Comparison of ENCODE assay signal across 8 cellular contexts in the genomic region with DNA sequence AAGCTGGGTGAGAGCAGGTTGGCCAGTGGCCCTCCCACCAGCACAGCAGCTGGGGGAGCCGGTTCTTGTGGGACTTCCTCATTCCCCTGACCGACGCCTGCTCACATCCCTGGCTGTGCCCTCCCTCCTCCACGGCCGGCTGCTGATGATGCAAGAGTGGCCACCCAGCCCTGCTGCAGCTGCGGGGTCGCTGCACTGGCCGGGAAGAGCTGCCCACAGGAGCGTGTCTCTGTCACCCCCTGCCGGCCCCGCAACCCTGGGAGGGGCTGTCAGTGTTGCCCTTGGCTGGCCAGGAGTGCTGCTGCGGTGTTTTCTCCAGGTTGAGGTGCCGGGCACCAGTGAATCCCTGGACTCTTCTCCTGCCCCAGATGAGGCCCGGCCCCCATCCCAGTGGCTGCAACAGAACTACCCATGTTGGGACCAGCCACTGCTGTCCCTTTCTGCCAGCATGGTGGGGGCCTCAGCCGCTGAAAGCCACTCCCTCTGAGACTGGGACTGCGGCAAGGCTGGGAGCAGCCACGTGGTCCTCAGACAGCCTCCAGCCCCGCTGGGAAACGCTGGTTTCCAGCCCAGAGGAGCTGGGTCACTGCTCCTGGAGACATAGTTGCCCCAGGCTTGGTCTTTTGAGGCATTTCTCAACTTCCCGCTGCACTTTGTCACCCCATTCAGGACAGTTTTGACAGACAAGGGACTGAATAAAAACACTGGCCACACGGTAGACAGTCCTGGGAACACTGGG. TPM values are rescaled to one million over a fixed set of nuclear protein-coding genes. Genes with fewer than 3 reads are reported as not detected.
DNase-seq lines count a peak whose midpoint lies in the region; ATAC-seq and TF ChIP-seq lines count a peak whose summit lies in the region.

No MANE protein-coding gene starts in this region.

- peaks cover 1% of the 10 kb centered on the region for H3K36me3 Mint-ChIP-seq in Calu3 (ENCODE audit: insufficient read depth, unreplicated experiment)

- H3K4me3 ChIP-seq in adipocyte (ENCODE audit: low read length) (peak overlapping the region; percentile 39), spleen (peak overlapping the region; percentile 10 to 67 (median 42))

- 6 to 18% (median 7%) methylated on average over 7 to 21 of the region's 21 CpGs for WGBS in spleen, 5 donors

- no peaks in the 10 kb centered on the region for H3K4me1 Mint-ChIP-seq in Calu3 (ENCODE audit: low read depth, unreplicated experiment)

- H3K9ac ChIP-seq in adipocyte (ENCODE audit: low read length) = peak overlapping the region; percentile 73

- DNase-seq in Calu3 = peak; percentile 81
- peak; percentile 85 for DNase-seq in LHCN-M2 (ENCODE audit: low read depth)
- DNase-seq in adipocyte (ENCODE audit: low read depth) = peak; percentile 85
- peak; percentile 28 for DNase-seq in iPS-NIHi7 (ENCODE audit: extremely low spot score)
- peak; percentile 90 for DNase-seq in spleen
- DNase-seq in effector CD4-positive, alpha-beta T cell = no peak
- DNase-seq in activated T-cell treated with anti-CD3 and anti-CD28 coated beads for 4 hours = no peak

- no TSS peak for BruUV-seq in Calu3 (replicated peaks; lab: Mats Ljungman, UMichigan)

- H3K9me3 ChIP-seq in adipocyte (ENCODE audit: control insufficient read depth, low read length) (no peaks in the 10 kb centered on the region), spleen (no peaks in the 10 kb centered on the region)

- H3K27me3 Mint-ChIP-seq in Calu3 (ENCODE audit: unreplicated experiment) = no peaks in the 10 kb centered on the region

- no peak for TF ChIP-seq POLR2A in spleen (IDR thresholded peaks at IDR 0.05)

- no peak for ATAC-seq in GM21367 (IDR thresholded peaks at IDR 0.05; ENCODE audit: unreplicated experiment)

- H3K4me1 ChIP-seq in adipocyte (ENCODE audit: control insufficient read depth, insufficient read depth, low read length) (peaks cover 20% of the 10 kb centered on the region), spleen (peaks cover 0 to 58% (median 32%) of the 10 kb centered on the region in 6 donors)

- TF ChIP-seq CTCF in Calu3 (IDR thresholded peaks at IDR 0.05; ENCODE audit: unreplicated experiment) (no peak), spleen (IDR thresholded peaks at IDR 0.05 in 8 of 11, conservative IDR thresholded peaks at IDR 0.05 in 3 of 11) (peak in 1 of 11 experiments; percentile 16)

- intact Hi-C loops in Calu3 (cut with micrococcal nuclease; ENCODE audit: unreplicated experiment) = loop anchor here (2.0 kb wide), 1 partner anchor 34 kb away; no protein-coding TSS in a partner anchor
- intact Hi-C loops in spleen (cut with DNase I; ENCODE audit: low total_unique reads) = no loop called here

- H3K27me3 ChIP-seq in adipocyte (replicated peaks; ENCODE audit: control insufficient read depth, insufficient read depth, low read length) = no peaks in the 10 kb centered on the region
- peaks cover 0 to 18% (median 0%) of the 10 kb centered on the region in 7 donors for H3K27me3 ChIP-seq in spleen (replicated peaks in 1 of 7)

- peak overlapping the region; percentile 26 for H3K4me3 Mint-ChIP-seq in Calu3 (ENCODE audit: low read depth, unreplicated experiment)

- H3K36me3 ChIP-seq in adipocyte (ENCODE audit: control insufficient read depth, insufficient read depth, low read length, severe bottlenecking) (peaks cover 13% of the 10 kb centered on the region), spleen (peaks cover 0 to 45% (median 8%) of the 10 kb centered on the region in 6 donors)

- CTCF ChIA-PET in Calu3 (lab: Charles Lee) = interaction anchor here (1.2 to 1.5 kb wide), 2 partner anchors 10 to 27 kb away, joined by 6 read pairs; no protein-coding TSS in a partner anchor

- H3K9me3 Mint-ChIP-seq in Calu3 (ENCODE audit: low read depth, unreplicated experiment) = no peaks in the 10 kb centered on the region

- H3K27ac ChIP-seq in spleen = peak overlapping the region in 7 of 8 donors; percentile 51 to 85 (median 68)

- H3K27ac Mint-ChIP-seq in Calu3 (ENCODE audit: unreplicated experiment) = peak overlapping the region; percentile 52

RNA-seq across cellular contexts. Expression of a gene that starts 0.7 kb away (rescaled TPM):
- total RNA-seq in Calu3 (2022) (1.2 and 1.6 TPM in 2 replicates), LHCN-M2 (2014; rRNA removed) (0.19 and 0.86 TPM in 2 replicates), spleen (10 to 100 TPM; 11.6 to 25.5 (median 19.5) TPM)
- polyA plus RNA-seq in LHCN-M2 (2012) = 0.61 TPM
- 10 to 100 TPM in 2 of 3 donors, 1 to 10 TPM in 1; 5.7 to 17.3 (median 16.1) TPM for polyA plus RNA-seq in spleen

RNA-seq across cellular contexts. Expression of a gene that starts 9.2 kb away (rescaled TPM):
- total RNA-seq in Calu3 (2022) (22.5 and 26.4 TPM in 2 replicates), LHCN-M2 (2014; rRNA removed) (51.2 and 52.0 TPM in 2 replicates), spleen (10 to 100 TPM; 15.8 to 29.8 (median 22.7) TPM)
- 29.4 TPM for polyA plus RNA-seq in LHCN-M2 (2012)
- polyA plus RNA-seq in spleen = 10 to 100 TPM; 20.5 to 24.0 (median 22.0) TPM

RNA-seq across cellular contexts. Expression of a gene that starts 27.2 kb away (rescaled TPM):
- total RNA-seq in Calu3 (2022) (9.7 and 10.5 TPM in 2 replicates), LHCN-M2 (2014; rRNA removed) (9.2 and 9.4 TPM in 2 replicates), spleen (10 to 100 TPM in 4 of 7 donors, 1 to 10 TPM in 3; 6.4 to 14.5 (median 10.3) TPM)
- 4.0 TPM for polyA plus RNA-seq in LHCN-M2 (2012)
- polyA plus RNA-seq in spleen = 10 to 100 TPM in 1 of 3 donors, 1 to 10 TPM in 2; 4.6 to 13.6 (median 9.4) TPM

RNA-seq across cellular contexts. Expression of a gene that starts 37.7 kb away (rescaled TPM):
- total RNA-seq in Calu3 (2022) (49.7 and 50.2 TPM in 2 replicates), LHCN-M2 (2014; rRNA removed) (66.4 and 66.5 TPM in 2 replicates), spleen (10 to 100 TPM; 38.5 to 67.4 (median 58.7) TPM)
- polyA plus RNA-seq in LHCN-M2 (2012) = 33.7 TPM
- 10 to 100 TPM; 45.6 to 78.5 (median 70.1) TPM for polyA plus RNA-seq in spleen

RNA-seq across cellular contexts. Expression of a gene that starts 37.7 kb away (rescaled TPM):
- total RNA-seq in Calu3 (2022) = 44.0 and 46.6 TPM in 2 replicates
- 46.9 and 54.2 TPM in 2 replicates for total RNA-seq in LHCN-M2 (2014; rRNA removed)
- polyA plus RNA-seq in LHCN-M2 (2012) = 61.1 TPM
- 10 to 100 TPM; 36.8 to 55.1 (median 46.0) TPM for total RNA-seq in spleen
- polyA plus RNA-seq in spleen = 10 to 100 TPM; 38.6 to 56.2 (median 48.1) TPM

Comparison
In these comparisons a context has a peak if more than half of its experiments do, and no peak if none do; other contexts are left out.
1. DNase-seq: peak in Calu3 (single experiment), LHCN-M2 (single experiment), adipocyte (single experiment), iPS-NIHi7 (single experiment) and spleen (single experiment); none in effector CD4-positive, alpha-beta T cell (single experiment) and activated T-cell treated with anti-CD3 and anti-CD28 coated beads for 4 hours (single experiment).